15 cellular contexts compared by ENCODE assay signal in the genomic region with DNA sequence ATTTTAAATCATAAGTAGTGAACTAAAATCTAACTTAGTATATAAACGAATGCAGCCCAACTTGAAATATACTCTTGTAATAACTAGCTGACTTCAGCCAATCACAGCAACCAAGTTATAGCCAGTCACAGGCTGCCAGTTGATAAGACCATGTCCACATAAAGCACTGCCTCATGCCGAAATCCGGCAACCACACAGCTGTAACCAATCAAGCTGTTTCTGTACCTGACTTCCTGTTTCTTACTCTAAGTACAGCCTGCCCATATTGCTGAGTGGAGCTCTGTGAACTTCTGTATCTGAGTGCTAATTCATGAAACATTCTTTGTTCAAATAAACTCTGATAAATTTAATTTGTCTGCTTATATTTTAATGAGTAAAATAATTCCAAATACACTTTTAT.
"Had no signal": no experiment of that assay in that cellular context is flagged by ENCODE, and none has a peak within 500 bp of the region (broad histone marks: within the 10 kb centered on the region; RNA-seq: fewer than 3 reads in every experiment).

No MANE protein-coding gene starts in this region.

- DNase-seq: activated CD4-positive, alpha-beta T cell treated with anti-CD3 and anti-CD28 coated beads, Interleukin-2, amount 50 U/mL, for 4 hours; activated CD8-positive, alpha-beta memory T cell treated with anti-CD3 and anti-CD28 coated beads, Interleukin-2, amount 10 ng/mL, durations not matched to agents 7 days and 5 days; activated effector memory CD4-positive, alpha-beta T cell treated with anti-CD3 and anti-CD28 coated beads, Interleukin-2, amount 50 U/mL, for 16 hours; activated T-cell treated with anti-CD3 and anti-CD28 coated beads, Interleukin-2, amount 50 U/mL, for 4 hours; anterior cingulate cortex; dorsolateral prefrontal cortex; foreskin keratinocyte; head of caudate nucleus; left lung; natural killer cell; occipital lobe; psoas muscle; right lobe of liver had no signal

- H3K4me3 ChIP-seq: dorsolateral prefrontal cortex, left lung, psoas muscle, right lobe of liver, tibial nerve had no signal

- H3K9me3 ChIP-seq: right lobe of liver had no signal

- FAIRE-seq: islet of Langerhans had no signal

- H3K36me3 ChIP-seq: left lung, right lobe of liver, tibial nerve had no signal

- H3K4me1 ChIP-seq: foreskin keratinocyte, left lung, psoas muscle, right lobe of liver, tibial nerve had no signal

- H3K27me3 ChIP-seq: dorsolateral prefrontal cortex, foreskin keratinocyte, left lung, right lobe of liver, tibial nerve had no signal

- H3K27ac ChIP-seq: dorsolateral prefrontal cortex, foreskin keratinocyte, left lung, psoas muscle, right lobe of liver, tibial nerve had no signal
